Comparison of ENCODE assay signal across 8 cellular contexts in the genomic region with DNA sequence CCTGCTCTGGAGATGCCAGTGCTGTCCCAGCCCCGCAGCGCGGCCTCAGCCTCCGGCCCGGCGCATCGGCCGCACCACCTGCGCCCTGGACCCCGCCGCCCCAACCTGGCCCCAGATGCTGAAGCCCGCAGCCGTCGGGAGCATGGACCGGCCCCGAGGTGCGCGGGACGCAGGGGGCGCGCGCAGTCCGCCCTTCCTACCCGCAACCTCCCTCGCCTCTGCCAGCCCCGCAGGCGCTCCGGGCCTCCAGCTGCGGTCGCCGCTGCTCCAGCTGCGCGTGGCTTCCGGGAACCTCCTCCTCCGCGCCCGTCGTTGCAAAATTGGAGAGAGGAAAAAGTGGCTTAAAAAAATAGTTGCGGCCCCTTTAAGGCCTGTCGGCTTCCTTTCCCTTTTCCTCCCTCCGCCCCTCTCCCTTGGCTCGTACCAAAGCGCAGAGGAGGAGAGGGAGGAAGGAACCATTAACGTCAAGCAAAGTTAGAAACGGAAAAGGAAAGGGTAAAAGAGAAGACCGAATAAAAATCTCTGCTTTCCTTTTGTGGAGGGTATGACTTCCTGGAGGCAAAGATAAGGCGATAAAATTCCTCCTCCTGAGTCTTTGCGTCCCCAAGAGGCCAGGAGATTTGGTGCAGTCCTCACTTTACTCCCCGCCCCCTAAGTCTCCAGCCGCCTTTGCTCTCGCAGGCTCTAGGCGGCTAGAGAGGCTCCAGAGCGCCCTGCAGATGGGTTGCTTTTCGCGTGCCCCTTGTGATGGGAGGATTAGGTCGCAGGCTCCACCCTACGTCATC. TPM values are rescaled to one million over a fixed set of nuclear protein-coding genes. Genes with fewer than 3 reads are reported as not detected.
DNase-seq lines count a peak whose midpoint lies in the region; ATAC-seq and TF ChIP-seq lines count a peak whose summit lies in the region.

A gene with protein sequence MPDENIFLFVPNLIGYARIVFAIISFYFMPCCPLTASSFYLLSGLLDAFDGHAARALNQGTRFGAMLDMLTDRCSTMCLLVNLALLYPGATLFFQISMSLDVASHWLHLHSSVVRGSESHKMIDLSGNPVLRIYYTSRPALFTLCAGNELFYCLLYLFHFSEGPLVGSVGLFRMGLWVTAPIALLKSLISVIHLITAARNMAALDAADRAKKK (minus strand): TSS at position 343 of the 785 bp plus-strand sequence. CDS start 369 bp downstream, outside the sequence.

- peaks cover 31% of the 10 kb centered on the region for H3K4me1 ChIP-seq in left ventricle myocardium inferior

- H3K9me3 Mint-ChIP-seq in progenitor cell of endocrine pancreas (ENCODE audit: low read depth) = no peaks in the 10 kb centered on the region

- TF ChIP-seq CTCF in GM13976 (IDR thresholded peaks at IDR 0.05; ENCODE audit: borderline replicate concordance, control extremely low read depth, extremely low read depth, insufficient read depth, missing control alignments) (peak; percentile 87), left ventricle myocardium inferior (IDR thresholded peaks at IDR 0.05; ENCODE audit: borderline replicate concordance) (peak; percentile 60), progenitor cell of endocrine pancreas (IDR thresholded peaks at IDR 0.05; ENCODE audit: unreplicated experiment) (peak; percentile 69)

- H3K36me3 ChIP-seq in left ventricle myocardium inferior = peaks cover 33% of the 10 kb centered on the region

- H3K27me3 ChIP-seq in left ventricle myocardium inferior (ENCODE audit: low read depth) = no peaks in the 10 kb centered on the region

- H3K27ac Mint-ChIP-seq in T-helper 17 cell = peak within 1 kb of the TSS; percentile 97
- peak within 1 kb of the TSS; percentile 100 for H3K27ac Mint-ChIP-seq in progenitor cell of endocrine pancreas

- H3K9me3 ChIP-seq in T-helper 17 cell (ENCODE audit: control insufficient read depth, low read length, poor library complexity, severe bottlenecking) (no peaks in the 10 kb centered on the region), left ventricle myocardium inferior (replicated peaks) (no peaks in the 10 kb centered on the region)

- intact Hi-C loops in left ventricle myocardium inferior (cut with micrococcal nuclease) = no loop called here

- H3K36me3 Mint-ChIP-seq in T-helper 17 cell (ENCODE audit: low read depth) (peaks cover 10% of the 10 kb centered on the region), progenitor cell of endocrine pancreas (ENCODE audit: insufficient read depth) (peaks cover 9% of the 10 kb centered on the region)

- H3K4me3 ChIP-seq in left ventricle myocardium inferior = peak within 1 kb of the TSS; percentile 95

- DNase-seq in GM13976 (ENCODE audit: low spot score) (peak; percentile 95), NCI-H1694 treated with DMSO at 0.1 percent for 48 hours (lab: John Stamatoyannopoulos, UW) (peak; percentile 83), T-helper 17 cell (peak; percentile 80 to 89 (median 86)), amygdala (lab: John Stamatoyannopoulos, UW) (peak; percentile 22 to 99 (median 90)), left ventricle myocardium inferior (peak; percentile 93), progenitor cell of endocrine pancreas (ENCODE audit: low spot score, unreplicated experiment) (peak; percentile 76), ureter (ENCODE audit: low spot score) (peak; percentile 94)

- H3K27me3 Mint-ChIP-seq in T-helper 17 cell = no peaks in the 10 kb centered on the region
- H3K27me3 Mint-ChIP-seq in progenitor cell of endocrine pancreas = peaks cover 3% of the 10 kb centered on the region

- H3K27ac ChIP-seq in left ventricle myocardium inferior (replicated peaks) = peak within 1 kb of the TSS; percentile 94

- in situ Hi-C loops in GM13976 (cut with MboI; ENCODE audit: low sequenced_read_pairs, unreplicated experiment) = no loop called here

- H3K4me3 Mint-ChIP-seq in T-helper 17 cell = peak within 1 kb of the TSS; percentile 96
- H3K4me3 Mint-ChIP-seq in progenitor cell of endocrine pancreas (ENCODE audit: low read depth) = peak within 1 kb of the TSS; percentile 98

- H3K4me1 Mint-ChIP-seq in T-helper 17 cell (peaks cover 26% of the 10 kb centered on the region), progenitor cell of endocrine pancreas (ENCODE audit: low read depth) (peaks cover 9% of the 10 kb centered on the region)

- ATAC-seq in HG02884 (IDR thresholded peaks at IDR 0.05; ENCODE audit: unreplicated experiment) = peak; percentile 95
- peak; percentile 99 for ATAC-seq in T-helper 17 cell

RNA-seq across cellular contexts. Expression of the gene that starts here (rescaled TPM):
- total RNA-seq in T-helper 17 cell = 10 to 100 TPM; 39.6 TPM
- total RNA-seq in left ventricle myocardium inferior = 68.6 TPM
- total RNA-seq in progenitor cell of endocrine pancreas = 46.3 and 51.2 TPM in 2 replicates
- total RNA-seq in ureter = 71.4 TPM

Comparison
In these comparisons a context has a peak if more than half of its experiments do, and no peak if none do; other contexts are left out.
1. Peak in every context shown above with its lines: DNase-seq, ATAC-seq, H3K4me3 ChIP-seq and H3K27ac ChIP-seq.